In genomic region chr1:109484519-109484975, GRCh38 we compare ENCODE assay signal across 8 cellular contexts. TPM values are rescaled to one million over a fixed set of nuclear protein-coding genes. Genes with fewer than 3 reads are reported as not detected.
DNase-seq lines count a peak whose midpoint lies in the region; TF ChIP-seq lines count a peak whose summit lies in the region.

No MANE protein-coding gene starts in this region.

- H3K4me1 ChIP-seq in ES-I3 (ENCODE audit: insufficient read depth, low read length) (peaks cover 3% of the 10 kb centered on the region; the same call in 1 of the 2 replicates), endodermal cell (ENCODE audit: control insufficient read depth, insufficient read depth, low read length) (peaks cover 6% of the 10 kb centered on the region), neutrophil (ENCODE audit: control insufficient read depth in 1 of 2, insufficient read depth in 1 of 2, low read depth in 1 of 2, low read length in 1 of 2) (peaks cover 15 to 17% of the 10 kb centered on the region in 2 experiments)

- DNase-seq in OCI-M1 (lab: John Stamatoyannopoulos, UW) (peak; percentile 40), endodermal cell (no peak), CD1c-positive myeloid dendritic cell (ENCODE audit: extremely low spot score) (no peak), germinal center (ENCODE audit: low spot score) (no peak), SKM-1 (lab: John Stamatoyannopoulos, UW; ENCODE audit: unreplicated experiment) (no peak)
- no peak for DNase-seq in stimulated activated CD8-positive, alpha-beta memory T cell treated with anti-CD3 and anti-CD28 coated beads, Interleukin-4, amount 100 ng/mL, for 48 hours

- H3K36me3 Mint-ChIP-seq in endodermal cell (ENCODE audit: low read depth), result peaks cover 4% of the 10 kb centered on the region

- no peaks in the 10 kb centered on the region; the same call in 1 of the 2 replicates for H3K36me3 ChIP-seq in ES-I3 (ENCODE audit: insufficient read depth, low read length)
- H3K36me3 ChIP-seq in endodermal cell (ENCODE audit: control insufficient read depth, insufficient read depth, low read length), result no peaks in the 10 kb centered on the region
- H3K36me3 ChIP-seq in neutrophil, result no peaks in the 10 kb centered on the region

- peak overlapping the region; percentile 82 for H3K4me3 ChIP-seq in endodermal cell (ENCODE audit: low read length)
- H3K4me3 ChIP-seq in neutrophil (ENCODE audit: low read depth in 1 of 2, low read length in 1 of 2), result peak overlapping the region; percentile 73 to 76

- H3K4me3 Mint-ChIP-seq in endodermal cell, result peak overlapping the region; percentile 81

- H3K27me3 ChIP-seq in endodermal cell (ENCODE audit: control insufficient read depth, insufficient read depth, low read length, poor library complexity, severe bottlenecking), result peaks cover 13% of the 10 kb centered on the region
- H3K27me3 ChIP-seq in neutrophil, result peaks cover 39% of the 10 kb centered on the region

- H3K9me3 ChIP-seq in ES-I3 (ENCODE audit: control insufficient read depth, insufficient read depth, low read length) (no peaks in the 10 kb centered on the region), endodermal cell (ENCODE audit: control insufficient read depth, low read length) (no peaks in the 10 kb centered on the region), neutrophil (no peaks in the 10 kb centered on the region)

- H3K27me3 Mint-ChIP-seq in endodermal cell (ENCODE audit: insufficient read depth), result peaks cover 8% of the 10 kb centered on the region

- no peaks in the 10 kb centered on the region for H3K9me3 Mint-ChIP-seq in endodermal cell

- H3K27ac ChIP-seq in endodermal cell (ENCODE audit: low read depth, low read length) (no peak overlapping the region), neutrophil (peak overlapping the region; percentile 82)

- peaks cover 26% of the 10 kb centered on the region for H3K4me1 Mint-ChIP-seq in endodermal cell

- 19% methylated on average over 7 to 15 of the region's 15 CpGs for WGBS in endodermal cell (ENCODE audit: insufficient coverage in 1 of 2, insufficient read length in 1 of 2), 2 experiments

- peak overlapping the region; percentile 91 for H3K27ac Mint-ChIP-seq in endodermal cell

- TF ChIP-seq CTCF in endodermal cell (conservative IDR thresholded peaks at IDR 0.05) (no peak), neutrophil (IDR thresholded peaks at IDR 0.05) (no peak)

- peak overlapping the region; percentile 52 for H3K9ac ChIP-seq in ES-I3 (ENCODE audit: low read depth, low read length)
- H3K9ac ChIP-seq in endodermal cell (ENCODE audit: extremely low read depth, low read length, poor library complexity, severe bottlenecking), result peak overlapping the region; percentile 94

RNA-seq across cellular contexts. Expression of gene ATXN7L2, which starts 0.8 kb away (rescaled TPM):
- total RNA-seq in endodermal cell, result 1 to 10 TPM; 5.1 to 6.1 TPM
- polyA plus RNA-seq in endodermal cell (2013, experiment 1 of 2), result 13.4 TPM
- polyA plus RNA-seq in endodermal cell (2013, experiment 2 of 2), result 9.5 TPM

RNA-seq across cellular contexts. Expression of gene CYB561D1, which starts 9.3 kb away (rescaled TPM):
- total RNA-seq in endodermal cell, result 1 to 10 TPM; 4.8 to 6.5 TPM
- polyA plus RNA-seq in endodermal cell (2013, experiment 1 of 2), result 6.7 TPM
- 6.3 TPM for polyA plus RNA-seq in endodermal cell (2013, experiment 2 of 2)

RNA-seq across cellular contexts. Expression of gene SYPL2, which starts 18.2 kb away (rescaled TPM):
- total RNA-seq in endodermal cell, result under 1 TPM in 1 of 2 donors, not detected in 1; 0.64 TPM
- 0.25 TPM for polyA plus RNA-seq in endodermal cell (2013, experiment 1 of 2)
- 0.08 TPM for polyA plus RNA-seq in endodermal cell (2013, experiment 2 of 2)

RNA-seq across cellular contexts. Expression of gene AMIGO1, which starts 25.0 kb away (rescaled TPM):
- total RNA-seq in endodermal cell, result 1 to 10 TPM; 2.4 to 2.7 TPM
- polyA plus RNA-seq in endodermal cell (2013, experiment 1 of 2), result 5.0 TPM
- polyA plus RNA-seq in endodermal cell (2013, experiment 2 of 2), result 4.6 TPM

RNA-seq across cellular contexts. Expression of gene GPR61, which starts 55.1 kb away (rescaled TPM):
- under 1 TPM in 1 of 2 donors, not detected in 1; 0.93 TPM for total RNA-seq in endodermal cell
- 0.46 TPM for polyA plus RNA-seq in endodermal cell (2013, experiment 1 of 2)
- polyA plus RNA-seq in endodermal cell (2013, experiment 2 of 2), result not detected
